ENCODE assay signal across 12 cellular contexts in the genomic region with DNA sequence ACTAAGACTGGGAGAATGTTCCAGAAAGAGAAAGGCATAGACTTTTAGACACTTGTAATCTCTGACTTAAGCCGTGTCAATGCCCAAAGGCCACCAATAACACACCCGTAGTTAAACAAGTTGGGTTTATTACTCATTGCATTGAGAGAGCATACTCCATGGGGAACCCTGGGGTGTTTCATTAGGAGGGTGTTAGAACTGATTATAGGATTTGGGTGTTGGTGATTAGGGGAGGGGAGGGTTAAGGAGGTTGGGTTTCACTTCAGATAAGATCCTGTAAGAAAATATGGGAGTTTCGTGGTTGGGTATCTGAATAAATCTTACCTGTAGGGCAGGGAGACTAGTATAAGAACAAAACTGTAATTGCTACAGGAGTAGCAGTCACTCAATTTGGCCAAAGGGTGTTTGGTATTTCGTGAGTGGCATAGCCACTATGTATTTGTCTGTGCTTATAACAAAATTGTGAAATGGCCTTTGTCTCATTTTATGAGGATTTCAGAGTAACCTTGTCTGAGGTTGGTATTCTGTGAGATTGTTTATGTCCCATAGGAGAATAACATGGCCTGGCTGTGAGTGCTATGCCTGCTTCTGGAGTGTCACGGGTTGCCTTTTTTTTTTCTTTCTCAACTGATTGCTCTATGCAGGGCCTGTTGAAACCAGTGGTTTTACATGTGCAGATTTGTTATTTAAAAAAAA. TPM values are rescaled to one million over a fixed set of nuclear protein-coding genes. Genes with fewer than 3 reads are reported as not detected.
DNase-seq lines count a peak whose midpoint lies in the region; ATAC-seq and TF ChIP-seq lines count a peak whose summit lies in the region.
"Had no signal": no experiment of that assay in that cellular context is flagged by ENCODE, and none has a peak within 500 bp of the region (broad histone marks: within the 10 kb centered on the region; RNA-seq: fewer than 3 reads in every experiment).

No MANE protein-coding gene starts in this region.

- intact Hi-C loops in left colon (cut with DNase I, micrococcal nuclease) = no loop called here
- intact Hi-C loops in activated CD8-positive, alpha-beta T cell treated with anti-CD3 and anti-CD28 coated beads for 36 hours (cut with micrococcal nuclease) = no loop called here
- intact Hi-C loops in head of caudate nucleus (cut with DNase I) = loop anchor here (10.0 kb wide), 1 partner anchor 62 kb away; no protein-coding TSS in a partner anchor

- no peaks in the 10 kb centered on the region for H3K27me3 Mint-ChIP-seq in stimulated activated naive CD8-positive, alpha-beta T cell treated with anti-CD3 and anti-CD28 coated beads, Interleukin-15, Interleukin-2, amounts not matched to agents 100 ng/mL and 50 ng/mL, for 24 hours
- H3K27me3 Mint-ChIP-seq in T-helper 2 cell treated with Interferon-gamma antibody and Interleukin-4, amounts not matched to agents 5 μg/mL and 100 μg/mL, for 36 hours (ENCODE audit: low read depth) = no peaks in the 10 kb centered on the region
- H3K27me3 Mint-ChIP-seq in activated CD8-positive, alpha-beta T cell treated with anti-CD3 and anti-CD28 coated beads for 36 hours = no peaks in the 10 kb centered on the region
- H3K27me3 Mint-ChIP-seq: dendritic cell treated with granulocyte-macrophage colony-stimulating factor and Interleukin-4, amounts not matched to agents 40 ng/mL and 50 ng/mL, for 4 days had no signal

- CTCF ChIA-PET in activated CD8-positive, alpha-beta T cell treated with anti-CD3 and anti-CD28 coated beads for 36 hours (lab: Charles Lee) = no interaction called here

- ATAC-seq in stimulated activated naive CD8-positive, alpha-beta T cell treated with anti-CD3 and anti-CD28 coated beads, Interleukin-15, Interleukin-2, amounts not matched to agents 100 U/mL and 50 U/mL, for 24 hours = no peak
- ATAC-seq in left colon = peak; percentile 30
- ATAC-seq in activated CD8-positive, alpha-beta T cell treated with anti-CD3 and anti-CD28 coated beads for 36 hours = no peak
- ATAC-seq: pancreas had no signal

- peaks cover 37% of the 10 kb centered on the region for H3K36me3 Mint-ChIP-seq in stimulated activated naive CD8-positive, alpha-beta T cell treated with anti-CD3 and anti-CD28 coated beads, Interleukin-15, Interleukin-2, amounts not matched to agents 100 ng/mL and 50 ng/mL, for 24 hours (ENCODE audit: low read depth)
- no peaks in the 10 kb centered on the region for H3K36me3 Mint-ChIP-seq in T-helper 2 cell treated with Interferon-gamma antibody and Interleukin-4, amounts not matched to agents 5 μg/mL and 100 μg/mL, for 36 hours (ENCODE audit: low read depth)
- peaks cover 17% of the 10 kb centered on the region for H3K36me3 Mint-ChIP-seq in activated CD8-positive, alpha-beta T cell treated with anti-CD3 and anti-CD28 coated beads for 36 hours (ENCODE audit: low read depth)

- H3K27ac Mint-ChIP-seq in stimulated activated naive CD8-positive, alpha-beta T cell treated with anti-CD3 and anti-CD28 coated beads, Interleukin-15, Interleukin-2, amounts not matched to agents 100 ng/mL and 50 ng/mL, for 24 hours = no peak overlapping the region
- no peak overlapping the region for H3K27ac Mint-ChIP-seq in T-helper 2 cell treated with Interferon-gamma antibody and Interleukin-4, amounts not matched to agents 5 μg/mL and 100 μg/mL, for 36 hours
- H3K27ac Mint-ChIP-seq in activated CD8-positive, alpha-beta T cell treated with anti-CD3 and anti-CD28 coated beads for 36 hours = no peak overlapping the region
- H3K27ac Mint-ChIP-seq: dendritic cell treated with granulocyte-macrophage colony-stimulating factor and Interleukin-4, amounts not matched to agents 40 ng/mL and 50 ng/mL, for 4 days had no signal

- H3K9me3 Mint-ChIP-seq in stimulated activated naive CD8-positive, alpha-beta T cell treated with anti-CD3 and anti-CD28 coated beads, Interleukin-15, Interleukin-2, amounts not matched to agents 100 ng/mL and 50 ng/mL, for 24 hours = no peaks in the 10 kb centered on the region
- no peaks in the 10 kb centered on the region for H3K9me3 Mint-ChIP-seq in T-helper 2 cell treated with Interferon-gamma antibody and Interleukin-4, amounts not matched to agents 5 μg/mL and 100 μg/mL, for 36 hours
- no peaks in the 10 kb centered on the region for H3K9me3 Mint-ChIP-seq in activated CD8-positive, alpha-beta T cell treated with anti-CD3 and anti-CD28 coated beads for 36 hours
- H3K9me3 Mint-ChIP-seq: dendritic cell treated with granulocyte-macrophage colony-stimulating factor and Interleukin-4, amounts not matched to agents 40 ng/mL and 50 ng/mL, for 4 days had no signal

- H3K4me1 Mint-ChIP-seq in stimulated activated naive CD8-positive, alpha-beta T cell treated with anti-CD3 and anti-CD28 coated beads, Interleukin-15, Interleukin-2, amounts not matched to agents 100 ng/mL and 50 ng/mL, for 24 hours (ENCODE audit: low read depth) = peaks cover 50% of the 10 kb centered on the region
- H3K4me1 Mint-ChIP-seq in T-helper 2 cell treated with Interferon-gamma antibody and Interleukin-4, amounts not matched to agents 5 μg/mL and 100 μg/mL, for 36 hours (ENCODE audit: low read depth) = peaks cover 28% of the 10 kb centered on the region
- peaks cover 42% of the 10 kb centered on the region for H3K4me1 Mint-ChIP-seq in activated CD8-positive, alpha-beta T cell treated with anti-CD3 and anti-CD28 coated beads for 36 hours (ENCODE audit: low read depth)

- no peak for TF ChIP-seq CTCF in activated CD8-positive, alpha-beta T cell treated with anti-CD3 and anti-CD28 coated beads for 36 hours (IDR thresholded peaks at IDR 0.05)

- POLR2A ChIA-PET in activated CD8-positive, alpha-beta T cell treated with anti-CD3 and anti-CD28 coated beads for 36 hours (lab: Charles Lee) = no interaction called here

- DNase-seq in stimulated activated naive CD8-positive, alpha-beta T cell treated with anti-CD3 and anti-CD28 coated beads, Interleukin-15, Interleukin-2, amounts not matched to agents 100 U/mL and 50 U/mL, for 24 hours = no peak
- no peak for DNase-seq in T-helper 2 cell treated with Interferon-gamma antibody and Interleukin-4, amounts not matched to agents 5 μg/mL and 100 μg/mL, for 36 hours (ENCODE audit: low spot score)
- DNase-seq in left colon (no peak), epidermal melanocyte (ENCODE audit: insufficient read length, low spot score) (no peak), NOMO-1 treated with DMSO at 0.1 percent for 48 hours (lab: John Stamatoyannopoulos, UW; ENCODE audit: unreplicated experiment) (no peak), head of caudate nucleus (no peak)
- DNase-seq in activated CD8-positive, alpha-beta T cell treated with anti-CD3 and anti-CD28 coated beads for 36 hours = no peak
- DNase-seq: BE2C, MV-4-11, pancreas had no signal

- peak overlapping the region; percentile 12 for H3K4me3 Mint-ChIP-seq in stimulated activated naive CD8-positive, alpha-beta T cell treated with anti-CD3 and anti-CD28 coated beads, Interleukin-15, Interleukin-2, amounts not matched to agents 100 ng/mL and 50 ng/mL, for 24 hours
- peak overlapping the region; percentile 6 for H3K4me3 Mint-ChIP-seq in T-helper 2 cell treated with Interferon-gamma antibody and Interleukin-4, amounts not matched to agents 5 μg/mL and 100 μg/mL, for 36 hours
- H3K4me3 Mint-ChIP-seq in activated CD8-positive, alpha-beta T cell treated with anti-CD3 and anti-CD28 coated beads for 36 hours = no peak overlapping the region
- H3K4me3 Mint-ChIP-seq: dendritic cell treated with granulocyte-macrophage colony-stimulating factor and Interleukin-4, amounts not matched to agents 40 ng/mL and 50 ng/mL, for 4 days had no signal

RNA-seq across cellular contexts. Expression of gene HACD3, which starts 2.9 kb away (rescaled TPM):
- 10 to 100 TPM; 29.0 to 29.9 TPM for total RNA-seq in left colon
- total RNA-seq in activated CD8-positive, alpha-beta T cell treated with anti-CD3 and anti-CD28 coated beads for 36 hours = 10 to 100 TPM; 30.2 to 32.5 TPM

RNA-seq across cellular contexts. Expression of gene DPP8, which starts 15.7 kb away (rescaled TPM):
- 10 to 100 TPM; 36.1 to 36.4 TPM for total RNA-seq in left colon
- 10 to 100 TPM; 27.7 to 32.6 TPM for total RNA-seq in activated CD8-positive, alpha-beta T cell treated with anti-CD3 and anti-CD28 coated beads for 36 hours
